ENCODE assay signal across 8 cellular contexts in genomic region chr1:32759997-32760623, GRCh38. TPM values are rescaled to one million over a fixed set of nuclear protein-coding genes. Genes with fewer than 3 reads are reported as not detected.
DNase-seq lines count a peak whose midpoint lies in the region; ATAC-seq and TF ChIP-seq lines count a peak whose summit lies in the region.

No MANE protein-coding gene starts in this region.

- H3K27ac ChIP-seq in H9 (ENCODE audit: insufficient read length, low read depth, low read length) (peak overlapping the region; percentile 96), SJSA1 (peak overlapping the region; percentile 58), iPS DF 6.9 (ENCODE audit: low read length) (peak overlapping the region; percentile 5)

- no peak overlapping the region for H2AFZ ChIP-seq in H9 (ENCODE audit: low read length)

- H3K4me1 Mint-ChIP-seq in H9 (peaks cover 74 to 85% of the 10 kb centered on the region in 2 experiments), immature natural killer cell (peaks cover 2 to 7% of the 10 kb centered on the region in 2 donors)

- peaks cover 3% of the 10 kb centered on the region for H3K23me2 ChIP-seq in H9 (ENCODE audit: insufficient read length, low read depth, low read length, poor library complexity, severe bottlenecking)

- H3K27me3 Mint-ChIP-seq in H9 (ENCODE audit: low read depth) (no peaks in the 10 kb centered on the region), immature natural killer cell (ENCODE audit: low read depth in 3 of 3) (peaks cover 0 to 2% (median 0%) of the 10 kb centered on the region in 3 donors)

- H4K8ac ChIP-seq in H9 (replicated peaks; ENCODE audit: insufficient read length, low read depth, low read length) = no peak overlapping the region

- H3K4ac ChIP-seq in H9 (ENCODE audit: low read depth, low read length) = no peak overlapping the region

- H3K27me3 ChIP-seq in H9 (ENCODE audit: insufficient read depth, low read length) (no peaks in the 10 kb centered on the region), SJSA1 (replicated peaks) (no peaks in the 10 kb centered on the region), iPS DF 6.9 (ENCODE audit: control insufficient read depth, insufficient read depth, low read length) (no peaks in the 10 kb centered on the region)

- H3K79me1 ChIP-seq in H9 (ENCODE audit: insufficient read depth, low read depth, low read length, poor library complexity, severe bottlenecking) = no peaks in the 10 kb centered on the region

- H4K5ac ChIP-seq in H9 (ENCODE audit: insufficient read length, low read depth, low read length) = peak overlapping the region; percentile 19

- H3K4me3 Mint-ChIP-seq in H9 = peak overlapping the region; percentile 50 to 69
- H3K4me3 Mint-ChIP-seq in immature natural killer cell = no peak overlapping the region

- H3K4me3 ChIP-seq in SJSA1 (no peak overlapping the region), iPS DF 6.9 (ENCODE audit: low read length) (no peak overlapping the region)

- peak overlapping the region; percentile 49 for H3K4me2 ChIP-seq in H9 (ENCODE audit: insufficient read depth, insufficient read length, low read length)

- no peaks in the 10 kb centered on the region for H4K20me1 ChIP-seq in H9 (ENCODE audit: control insufficient read depth, insufficient read depth, insufficient read length)

- H3K56ac ChIP-seq in H9 (ENCODE audit: insufficient read length, low read depth, low read length) = no peak overlapping the region

- ATAC-seq in sciatic nerve = peak; percentile 79
- no peak for ATAC-seq in HG02642 (IDR thresholded peaks at IDR 0.05; ENCODE audit: poor library complexity, unreplicated experiment)

- peak overlapping the region; percentile 77; the same call in 1 of the 2 replicates for H3K14ac ChIP-seq in H9 (ENCODE audit: insufficient read depth, low read length)

- H3K9ac ChIP-seq in H9 (ENCODE audit: extremely low read depth, insufficient read length, low read length) = peak overlapping the region; percentile 23

- no peak overlapping the region for H3K23ac ChIP-seq in H9 (ENCODE audit: insufficient read length, low read depth, low read length)

- H3K4me1 ChIP-seq in H9 (ENCODE audit: insufficient read depth, low read length) = peaks cover 27% of the 10 kb centered on the region; the same call in 1 of the 2 replicates
- peaks cover 71% of the 10 kb centered on the region for H3K4me1 ChIP-seq in SJSA1 (replicated peaks)
- peaks cover 21% of the 10 kb centered on the region for H3K4me1 ChIP-seq in iPS DF 6.9 (ENCODE audit: control insufficient read depth, insufficient read depth, low read length)

- H3K36me3 ChIP-seq in SJSA1 = peaks cover 51% of the 10 kb centered on the region
- H3K36me3 ChIP-seq in iPS DF 6.9 (ENCODE audit: control insufficient read depth, insufficient read depth, low read length) = no peaks in the 10 kb centered on the region

- H2BK15ac ChIP-seq in H9 (ENCODE audit: low read depth, low read length) = no peak overlapping the region

- TF ChIP-seq CTCF in H9 (conservative IDR thresholded peaks at IDR 0.05) = no peak

- WGBS in H9 (ENCODE audit: extremely low coverage, insufficient read length, low lambda C conversion rate) = no CpG with 5 or more reads among the region's 14 CpGs
- WGBS in iPS DF 6.9 (ENCODE audit: insufficient coverage, insufficient read length) = no CpG with 5 or more reads among the region's 14 CpGs

- H2BK12ac ChIP-seq in H9 (ENCODE audit: insufficient read length, low read depth, low read length) = no peak overlapping the region

- H2BK120ac ChIP-seq in H9 (ENCODE audit: low read depth, low read length, poor library complexity, severe bottlenecking) = peak overlapping the region; percentile 28

- peak overlapping the region; percentile 69 for H3K18ac ChIP-seq in H9 (ENCODE audit: insufficient read length, low read depth, low read length)

- no peak overlapping the region for H4K91ac ChIP-seq in H9 (ENCODE audit: insufficient read length, low read depth, low read length)

- H3K9me3 ChIP-seq in H9 (ENCODE audit: control insufficient read depth, low read depth, low read length) (no peaks in the 10 kb centered on the region), SJSA1 (replicated peaks) (no peaks in the 10 kb centered on the region), iPS DF 6.9 (ENCODE audit: control insufficient read depth, insufficient read depth, low read length) (no peaks in the 10 kb centered on the region)

- peak overlapping the region; percentile 1 for H3T11ph ChIP-seq in H9 (ENCODE audit: low read length)

- peaks cover 15% of the 10 kb centered on the region; the same call in 1 of the 2 replicates for H3K79me2 ChIP-seq in H9 (ENCODE audit: insufficient read depth, low read length)

- H2BK20ac ChIP-seq in H9 (ENCODE audit: low read depth, low read length, poor library complexity, severe bottlenecking) = no peak overlapping the region

- intact Hi-C loops in sciatic nerve (cut with DNase I) = no loop called here

- peak overlapping the region; percentile 98 to 100 (median 99) for H3K27ac Mint-ChIP-seq in H9
- peak overlapping the region in 1 of 6 donors; percentile 62 for H3K27ac Mint-ChIP-seq in immature natural killer cell

- peak overlapping the region; percentile 27 for H2BK5ac ChIP-seq in H9 (ENCODE audit: insufficient read length, low read length)

- DNase-seq in H9 (peak; percentile 99), SJSA1 (ENCODE audit: low read depth in 1 of 2, low spot score in 2 of 2) (peak; percentile 88 to 96), iPS DF 6.9 (ENCODE audit: low read depth, low spot score) (no peak), sciatic nerve (ENCODE audit: low spot score) (peak; percentile 72), immature natural killer cell (no peak), NCI-H2171 treated with DMSO at 0.1 percent for 48 hours (lab: John Stamatoyannopoulos, UW) (no peak)
- no peak for DNase-seq in stimulated activated CD8-positive, alpha-beta memory T cell treated with anti-CD3 and anti-CD28 coated beads, Interleukin-4, amount 100 ng/mL, for 48 hours

- H3K36me3 Mint-ChIP-seq in H9 (ENCODE audit: insufficient read depth in 1 of 3, low read depth in 3 of 3) (peaks cover 3 to 18% (median 12%) of the 10 kb centered on the region in 3 experiments), immature natural killer cell (no peaks in the 10 kb centered on the region)

- H2AK5ac ChIP-seq in H9 (ENCODE audit: insufficient read length, low read length) = no peak overlapping the region

- H3K9me3 Mint-ChIP-seq in H9 (no peaks in the 10 kb centered on the region), immature natural killer cell (no peaks in the 10 kb centered on the region)

RNA-seq across cellular contexts. Expression of gene YARS1, which starts 57.0 kb away (rescaled TPM):
- 185 and 194 TPM in 2 replicates for total RNA-seq in H9 (2021)
- 94.4 and 117 TPM in 2 replicates for total RNA-seq in SJSA1 (2014; rRNA removed; shearing (Covaris generic))
- 46.8 TPM for total RNA-seq in sciatic nerve
- 100 to 1,000 TPM; 103 to 168 (median 129) TPM for polyA plus RNA-seq in immature natural killer cell

RNA-seq across cellular contexts. Expression of gene S100PBP, which starts 57.3 kb away (rescaled TPM):
- 50.1 and 51.4 TPM in 2 replicates for total RNA-seq in H9 (2021)
- total RNA-seq in SJSA1 (2014; rRNA removed; shearing (Covaris generic)) = 27.5 and 67.8 TPM in 2 replicates
- 59.8 TPM for total RNA-seq in sciatic nerve
- polyA plus RNA-seq in immature natural killer cell = 10 to 100 TPM in 2 of 3 donors, 1 to 10 TPM in 1; 9.9 to 21.4 (median 15.8) TPM

RNA-seq across cellular contexts. Expression of gene SYNC, which starts 57.5 kb away (rescaled TPM):
- total RNA-seq in H9 (2021) (0.15 TPM in 2 replicates), sciatic nerve (9.1 TPM)
- 167 and 209 TPM in 2 replicates for total RNA-seq in SJSA1 (2014; rRNA removed; shearing (Covaris generic))
- not detected for polyA plus RNA-seq in immature natural killer cell

Comparison
In these comparisons a context has a peak if more than half of its experiments do, and no peak if none do; other contexts are left out.
1. DNase-seq: peak in H9 (single experiment), SJSA1 (2 of 2) and sciatic nerve (single experiment); none in iPS DF 6.9 (single experiment), stimulated activated CD8-positive, alpha-beta memory T cell treated with anti-CD3 and anti-CD28 coated beads, Interleukin-4, amount 100 ng/mL, for 48 hours (single experiment), immature natural killer cell (0 of 3) and NCI-H2171 treated with DMSO at 0.1 percent for 48 hours (single experiment).
2. H3K27ac ChIP-seq: peak in every context shown above with its lines; median percentile 96 in H9; 58 in SJSA1; 5 in iPS DF 6.9.
3. H3K4me3 Mint-ChIP-seq: peak in H9 (2 of 2); none in immature natural killer cell (0 of 5).
4. RNA of gene SYNC, which starts 57.5 kb away (total RNA-seq): 167 to 209 TPM in SJSA1; 9.1 TPM in sciatic nerve (single experiment) and 0.15 TPM in H9; every median in the first group is over 10 times any median in the second.